ENCODE assay signal across 8 cellular contexts in the genomic region with DNA sequence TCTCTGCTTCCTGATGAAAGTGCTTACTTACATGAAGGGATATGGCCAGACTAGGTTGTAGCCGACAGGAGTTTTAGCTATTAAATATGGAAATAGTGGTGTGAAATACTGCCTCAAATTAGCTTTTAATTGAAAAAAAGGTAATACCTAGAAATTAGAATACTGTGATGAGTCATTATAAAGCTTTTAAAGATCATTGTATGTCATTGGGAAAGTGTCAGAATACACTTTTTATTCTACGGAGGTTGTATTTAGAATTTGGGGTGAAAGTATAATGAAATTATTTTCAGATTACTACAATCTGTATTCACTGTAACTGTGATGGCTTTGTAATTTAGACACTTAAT. TPM values are rescaled to one million over a fixed set of nuclear protein-coding genes. Genes with fewer than 3 reads are reported as not detected.
A peak's percentile ranks its signal among the peaks of the same experiment; 100 is the strongest.
DNase-seq lines count a peak whose midpoint lies in the region; ATAC-seq and TF ChIP-seq lines count a peak whose summit lies in the region.

No MANE protein-coding gene starts in this region.

- H3K4me1 ChIP-seq in testis: peaks cover 9% of the 10 kb centered on the region

- peaks cover 35% of the 10 kb centered on the region for H3K4me1 Mint-ChIP-seq in activated CD4-positive, alpha-beta T cell treated with anti-CD3 and anti-CD28 coated beads, Interleukin-2, amount 10 ng/mL, durations not matched to agents 7 days and 5 days
- peaks cover 39% of the 10 kb centered on the region for H3K4me1 Mint-ChIP-seq in activated naive CD8-positive, alpha-beta T cell treated with anti-CD3 and anti-CD28 coated beads, Interleukin-2, amount 50 U/mL, for 24 hours

- intact Hi-C loops in testis (cut with DNase I; ENCODE audit: low total_unique reads): no loop called here

- H3K9me3 Mint-ChIP-seq in activated CD4-positive, alpha-beta T cell treated with anti-CD3 and anti-CD28 coated beads, Interleukin-2, amount 10 ng/mL, durations not matched to agents 7 days and 5 days: no peaks in the 10 kb centered on the region
- H3K9me3 Mint-ChIP-seq in activated naive CD8-positive, alpha-beta T cell treated with anti-CD3 and anti-CD28 coated beads, Interleukin-2, amount 50 U/mL, for 24 hours: no peaks in the 10 kb centered on the region

- H3K4me3 ChIP-seq in kidney epithelial cell (ENCODE audit: low read depth, low read length) (peak overlapping the region; percentile 99), testis (peak overlapping the region; percentile 96 to 98)

- TF ChIP-seq POLR2A in testis (IDR thresholded peaks at IDR 0.05): no peak

- H3K4me3 Mint-ChIP-seq in activated CD4-positive, alpha-beta T cell treated with anti-CD3 and anti-CD28 coated beads, Interleukin-2, amount 10 ng/mL, durations not matched to agents 7 days and 5 days: peak overlapping the region; percentile 90
- peak overlapping the region; percentile 91 for H3K4me3 Mint-ChIP-seq in activated naive CD8-positive, alpha-beta T cell treated with anti-CD3 and anti-CD28 coated beads, Interleukin-2, amount 50 U/mL, for 24 hours

- H3K27ac ChIP-seq in testis: peak overlapping the region; percentile 98 to 100

- CTCF ChIA-PET in activated CD4-positive, alpha-beta T cell treated with anti-CD3 and anti-CD28 coated beads, Interleukin-2, amount 10 ng/mL, durations not matched to agents 7 days and 5 days (lab: Charles Lee): interaction anchor here (0.9 to 2.3 kb wide), 8 partner anchors 8 to 62 kb away, joined by 3 to 12 read pairs (median 4); a partner anchor contains a TSS

- H3K36me3 Mint-ChIP-seq in activated CD4-positive, alpha-beta T cell treated with anti-CD3 and anti-CD28 coated beads, Interleukin-2, amount 10 ng/mL, durations not matched to agents 7 days and 5 days (ENCODE audit: low read depth): peaks cover 29% of the 10 kb centered on the region
- peaks cover 35% of the 10 kb centered on the region for H3K36me3 Mint-ChIP-seq in activated naive CD8-positive, alpha-beta T cell treated with anti-CD3 and anti-CD28 coated beads, Interleukin-2, amount 50 U/mL, for 24 hours (ENCODE audit: low read depth)

- H3K27ac Mint-ChIP-seq in activated CD4-positive, alpha-beta T cell treated with anti-CD3 and anti-CD28 coated beads, Interleukin-2, amount 10 ng/mL, durations not matched to agents 7 days and 5 days: peak overlapping the region; percentile 96
- H3K27ac Mint-ChIP-seq in activated naive CD8-positive, alpha-beta T cell treated with anti-CD3 and anti-CD28 coated beads, Interleukin-2, amount 50 U/mL, for 24 hours: peak overlapping the region; percentile 86

- DNase-seq in activated CD4-positive, alpha-beta T cell treated with anti-CD3 and anti-CD28 coated beads, Interleukin-2, amount 10 ng/mL, durations not matched to agents 7 days and 5 days: no peak
- no peak for DNase-seq in activated CD4-positive, alpha-beta T cell treated with anti-CD3 and anti-CD28 coated beads for 48 hours
- DNase-seq in activated naive CD8-positive, alpha-beta T cell treated with anti-CD3 and anti-CD28 coated beads, Interleukin-2, amount 50 U/mL, for 24 hours: no peak
- DNase-seq in kidney epithelial cell (ENCODE audit: low read depth) (no peak), testis (no peak), NCI-H1436 treated with DMSO at 0.1 percent for 48 hours (lab: John Stamatoyannopoulos, UW) (no peak), KG1 (lab: John Stamatoyannopoulos, UW) (no peak)
- no peak for DNase-seq in activated CD8-positive, alpha-beta memory T cell treated with anti-CD3 and anti-CD28 coated beads, Interleukin-2, amount 50 U/mL, for 4 hours

- no peaks in the 10 kb centered on the region for H3K9me3 ChIP-seq in testis

- POLR2A ChIA-PET in activated CD4-positive, alpha-beta T cell treated with anti-CD3 and anti-CD28 coated beads, Interleukin-2, amount 10 ng/mL, durations not matched to agents 7 days and 5 days (lab: Charles Lee): no interaction called here

- H3K36me3 ChIP-seq in kidney epithelial cell (ENCODE audit: control insufficient read depth, insufficient read depth, low read length): no peaks in the 10 kb centered on the region
- H3K36me3 ChIP-seq in testis (ENCODE audit: low read depth, missing control alignments): no peaks in the 10 kb centered on the region

- WGBS in testis, 2 donors: 42 to 55% methylated on average over 2 of the region's 2 CpGs

- no peaks in the 10 kb centered on the region for H3K27me3 Mint-ChIP-seq in activated CD4-positive, alpha-beta T cell treated with anti-CD3 and anti-CD28 coated beads, Interleukin-2, amount 10 ng/mL, durations not matched to agents 7 days and 5 days
- no peaks in the 10 kb centered on the region for H3K27me3 Mint-ChIP-seq in activated naive CD8-positive, alpha-beta T cell treated with anti-CD3 and anti-CD28 coated beads, Interleukin-2, amount 50 U/mL, for 24 hours

- ATAC-seq in activated naive CD8-positive, alpha-beta T cell treated with anti-CD3 and anti-CD28 coated beads, Interleukin-2, amount 50 U/mL, for 24 hours: no peak

- no peaks in the 10 kb centered on the region for H3K27me3 ChIP-seq in kidney epithelial cell (ENCODE audit: control insufficient read depth, insufficient read depth, low read length)
- H3K27me3 ChIP-seq in testis: no peaks in the 10 kb centered on the region

- no peak for TF ChIP-seq CTCF in kidney epithelial cell (IDR thresholded peaks at IDR 0.05; ENCODE audit: insufficient read depth, low read length, poor library complexity, severe bottlenecking)
- no peak for TF ChIP-seq CTCF in testis (IDR thresholded peaks at IDR 0.05)

RNA-seq across cellular contexts. Expression of a gene that starts 2.2 kb away (rescaled TPM):
- total RNA-seq in activated CD4-positive, alpha-beta T cell treated with anti-CD3 and anti-CD28 coated beads, Interleukin-2, amount 10 ng/mL, durations not matched to agents 7 days and 5 days: 10 to 100 TPM; 53.6 to 61.7 TPM
- total RNA-seq in kidney epithelial cell: 44.2 and 48.4 TPM in 2 replicates
- 10 to 100 TPM; 39.6 to 83.5 TPM for total RNA-seq in testis
- polyA plus RNA-seq in testis (ENCODE audit: insufficient read depth, low read depth, low replicate concordance): 74.9 TPM
